ENCODE assay signal across 20 cellular contexts in the genomic region with DNA sequence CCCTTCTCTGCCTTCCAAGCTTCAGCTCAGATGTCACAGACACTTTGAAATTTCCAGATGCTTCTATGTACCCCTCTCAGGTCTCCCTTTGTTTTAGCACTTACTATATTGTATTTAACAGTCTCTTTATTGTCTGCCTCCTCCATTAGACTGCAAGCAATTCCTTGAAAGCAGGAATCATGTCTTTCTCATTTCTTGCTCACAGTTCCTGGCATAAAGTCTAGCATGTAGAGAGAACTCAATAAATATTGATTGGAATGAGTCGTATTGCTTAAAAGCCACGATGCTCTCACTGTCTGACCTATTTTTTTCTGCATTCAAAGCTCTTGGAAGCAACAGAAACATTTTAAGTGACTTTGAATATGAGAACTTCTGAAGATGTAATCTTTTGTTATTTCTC.
DNase-seq lines count a peak whose midpoint lies in the region; ATAC-seq, FAIRE-seq and TF ChIP-seq lines count a peak whose summit lies in the region.
"Had no signal": no experiment of that assay in that cellular context is flagged by ENCODE, and none has a peak within 500 bp of the region (broad histone marks: within the 10 kb centered on the region; RNA-seq: fewer than 3 reads in every experiment).

No MANE protein-coding gene starts in this region.

- H2BK5ac ChIP-seq in mesenchymal stem cell (ENCODE audit: low read depth, low read length, poor library complexity, severe bottlenecking) (no peak overlapping the region), trophoblast cell (ENCODE audit: low read depth, low read length, poor library complexity) (peak overlapping the region; percentile 83)

- H3K18ac ChIP-seq in mesenchymal stem cell (ENCODE audit: low read depth in 1 of 2, low read length in 2 of 2): no peak overlapping the region
- no peak overlapping the region for H3K18ac ChIP-seq in trophoblast cell (ENCODE audit: low read length)

- DNase-seq in CD4-positive, CD25-positive, alpha-beta regulatory T cell: no peak
- DNase-seq in SJCRH30: no peak
- DNase-seq in mesenchymal stem cell: no peak
- no peak for DNase-seq in trophoblast cell
- DNase-seq in stomach: no peak
- DNase-seq in GM19239 (ENCODE audit: insufficient read length, low spot score): no peak
- DNase-seq: BE2C; C1 segment of cervical spinal cord; CD4-positive, alpha-beta memory T cell; DMS153; DMS79; GDM1; GOT3; H7; KBM-7 had no signal

- no peaks in the 10 kb centered on the region for H3K36me3 ChIP-seq in CD4-positive, CD25-positive, alpha-beta regulatory T cell (ENCODE audit: control insufficient read depth, insufficient read depth, low read length)
- H3K36me3 ChIP-seq in SJCRH30: no peaks in the 10 kb centered on the region
- peaks cover 6 to 11% of the 10 kb centered on the region in 2 experiments for H3K36me3 ChIP-seq in mesenchymal stem cell (ENCODE audit: control insufficient read depth in 1 of 2, insufficient read depth in 2 of 2, low read depth in 1 of 2, low read length in 2 of 2)
- H3K36me3 ChIP-seq in trophoblast cell (ENCODE audit: control insufficient read depth in 1 of 2, insufficient read depth in 2 of 2, low read length in 2 of 2): no peaks in the 10 kb centered on the region
- peaks cover 0 to 17% of the 10 kb centered on the region in 2 donors for H3K36me3 ChIP-seq in gastroesophageal sphincter
- peaks cover 0 to 5% (median 0%) of the 10 kb centered on the region in 4 donors for H3K36me3 ChIP-seq in stomach

- TF ChIP-seq POLR2A in gastroesophageal sphincter (IDR thresholded peaks at IDR 0.05) (no peak), stomach (IDR thresholded peaks at IDR 0.05) (no peak)

- no peak for TF ChIP-seq EP300 in gastroesophageal sphincter (IDR thresholded peaks at IDR 0.05)
- TF ChIP-seq EP300 in stomach (IDR thresholded peaks at IDR 0.05): no peak

- no peaks in the 10 kb centered on the region for H3K4me1 ChIP-seq in CD4-positive, CD25-positive, alpha-beta regulatory T cell (ENCODE audit: control insufficient read depth, insufficient read depth, low read length, poor library complexity, severe bottlenecking)
- peaks cover 19% of the 10 kb centered on the region for H3K4me1 ChIP-seq in SJCRH30
- no peaks in the 10 kb centered on the region for H3K4me1 ChIP-seq in mesenchymal stem cell (ENCODE audit: control insufficient read depth, insufficient read depth, low read depth, low read length)
- peaks cover 14 to 18% of the 10 kb centered on the region in 2 experiments for H3K4me1 ChIP-seq in trophoblast cell (ENCODE audit: control insufficient read depth in 1 of 2, insufficient read depth in 2 of 2, low read length in 2 of 2)
- no peaks in the 10 kb centered on the region for H3K4me1 ChIP-seq in gastroesophageal sphincter
- H3K4me1 ChIP-seq in stomach: no peaks in the 10 kb centered on the region
- H3K4me1 ChIP-seq: BE2C had no signal

- H2BK120ac ChIP-seq in mesenchymal stem cell (ENCODE audit: low read depth, low read length): no peak overlapping the region
- H2BK120ac ChIP-seq in trophoblast cell (ENCODE audit: insufficient read depth, low read length, poor library complexity): peak overlapping the region; percentile 92

- peaks cover 4% of the 10 kb centered on the region for H3K79me2 ChIP-seq in trophoblast cell (ENCODE audit: control insufficient read depth, insufficient read depth, low read length, poor library complexity)

- H3K4me3 ChIP-seq in CD4-positive, CD25-positive, alpha-beta regulatory T cell (ENCODE audit: low read depth, low read length): no peak overlapping the region
- no peak overlapping the region for H3K4me3 ChIP-seq in SJCRH30
- no peak overlapping the region for H3K4me3 ChIP-seq in mesenchymal stem cell (ENCODE audit: insufficient read depth in 1 of 2, low read depth in 1 of 2, low read length in 2 of 2)
- no peak overlapping the region for H3K4me3 ChIP-seq in trophoblast cell (ENCODE audit: low read depth, low read length)
- no peak overlapping the region for H3K4me3 ChIP-seq in gastroesophageal sphincter
- no peak overlapping the region for H3K4me3 ChIP-seq in stomach

- H3K4ac ChIP-seq in mesenchymal stem cell (ENCODE audit: low read depth in 1 of 2, low read length in 2 of 2) (no peak overlapping the region), trophoblast cell (ENCODE audit: low read depth, low read length) (no peak overlapping the region)

- no peaks in the 10 kb centered on the region for H3K27me3 ChIP-seq in CD4-positive, CD25-positive, alpha-beta regulatory T cell (ENCODE audit: control insufficient read depth, insufficient read depth, low read length)
- H3K27me3 ChIP-seq in SJCRH30 (no peaks in the 10 kb centered on the region), mesenchymal stem cell (ENCODE audit: control insufficient read depth in 1 of 2, insufficient read depth in 1 of 2, low read length in 2 of 2) (no peaks in the 10 kb centered on the region), trophoblast cell (ENCODE audit: insufficient read depth, low read length) (no peaks in the 10 kb centered on the region), gastroesophageal sphincter (no peaks in the 10 kb centered on the region), stomach (no peaks in the 10 kb centered on the region)
- H3K27me3 ChIP-seq: BE2C had no signal

- H3K23ac ChIP-seq in mesenchymal stem cell (ENCODE audit: low read length in 2 of 2): no peak overlapping the region
- H3K23ac ChIP-seq in trophoblast cell (ENCODE audit: low read length): no peak overlapping the region

- H2BK15ac ChIP-seq in mesenchymal stem cell (ENCODE audit: low read depth, poor library complexity, severe bottlenecking): no peak overlapping the region

- H3K79me1 ChIP-seq in mesenchymal stem cell (replicated peaks; ENCODE audit: low read length, poor library complexity, severe bottlenecking) (no peaks in the 10 kb centered on the region), trophoblast cell (ENCODE audit: low read length) (peaks cover 14% of the 10 kb centered on the region)

- no peak overlapping the region for H3K9ac ChIP-seq in mesenchymal stem cell (ENCODE audit: low read length)
- no peak overlapping the region for H3K9ac ChIP-seq in trophoblast cell (ENCODE audit: low read length)

- H3K4me2 ChIP-seq in mesenchymal stem cell (ENCODE audit: low read length, poor library complexity, severe bottlenecking): no peak overlapping the region
- H3K4me2 ChIP-seq in trophoblast cell (ENCODE audit: low read length): no peak overlapping the region

- H4K8ac ChIP-seq in mesenchymal stem cell (ENCODE audit: low read length) (peak overlapping the region; percentile 54), trophoblast cell (ENCODE audit: low read depth, low read length) (no peak overlapping the region)

- H3K27ac ChIP-seq in CD4-positive, CD25-positive, alpha-beta regulatory T cell (ENCODE audit: insufficient read depth, low read length, poor library complexity, severe bottlenecking): no peak overlapping the region
- H3K27ac ChIP-seq in SJCRH30 (0 out of 2 replicates have a peak overlapping the region, but pooled peaks have one; percentile 10), mesenchymal stem cell (ENCODE audit: low read length, poor library complexity, severe bottlenecking) (no peak overlapping the region), trophoblast cell (ENCODE audit: low read depth, low read length) (peak overlapping the region; percentile 67), gastroesophageal sphincter (no peak overlapping the region), stomach (no peak overlapping the region)

- intact Hi-C loops in stomach (cut with DNase I; ENCODE audit: low total_unique reads): no loop called here

- H2AFZ ChIP-seq in mesenchymal stem cell (ENCODE audit: low read depth, low read length): no peak overlapping the region
- H2AFZ ChIP-seq in trophoblast cell (ENCODE audit: insufficient read depth, low read length, poor library complexity): no peak overlapping the region

- H2BK12ac ChIP-seq in mesenchymal stem cell (ENCODE audit: low read length in 2 of 2) (no peak overlapping the region), trophoblast cell (ENCODE audit: low read length) (peak overlapping the region; percentile 97)

- H4K91ac ChIP-seq in mesenchymal stem cell (ENCODE audit: low read length) (no peak overlapping the region), trophoblast cell (ENCODE audit: low read depth, low read length) (peak overlapping the region; percentile 90)

- ATAC-seq in CD4-positive, CD25-positive, alpha-beta regulatory T cell (ENCODE audit: low read depth in 2 of 2): no peak
- ATAC-seq in gastroesophageal sphincter (no peak), GM19467 (IDR thresholded peaks at IDR 0.05; ENCODE audit: unreplicated experiment) (no peak)
- ATAC-seq: HCT116, HepG2 had no signal

- peaks cover 5% of the 10 kb centered on the region for H3K36me3 Mint-ChIP-seq in CD4-positive, CD25-positive, alpha-beta regulatory T cell
- H3K36me3 Mint-ChIP-seq: IgD-negative memory B cell had no signal

- H3K9me3 ChIP-seq in CD4-positive, CD25-positive, alpha-beta regulatory T cell (ENCODE audit: control insufficient read depth in 2 of 2, low read length in 2 of 2): no peaks in the 10 kb centered on the region
- H3K9me3 ChIP-seq in SJCRH30 (replicated peaks) (peaks cover under 1% of the 10 kb centered on the region; the same call in 1 of the 2 replicates), mesenchymal stem cell (ENCODE audit: control insufficient read depth, low read length) (no peaks in the 10 kb centered on the region), trophoblast cell (ENCODE audit: insufficient read depth, low read depth, low read length) (no peaks in the 10 kb centered on the region), gastroesophageal sphincter (peaks cover 0 to 1% (median 0%) of the 10 kb centered on the region in 3 donors), stomach (peaks cover 0 to 3% (median under 1%) of the 10 kb centered on the region in 4 donors)
- H3K9me3 ChIP-seq: BE2C had no signal

- peaks cover 0 to 7% (median 2%) of the 10 kb centered on the region in 7 donors for H3K9me3 Mint-ChIP-seq in CD4-positive, CD25-positive, alpha-beta regulatory T cell

- H2AK5ac ChIP-seq in mesenchymal stem cell (ENCODE audit: low read length, severe bottlenecking) (no peak overlapping the region), trophoblast cell (ENCODE audit: low read length) (no peak overlapping the region)

- H3K14ac ChIP-seq in mesenchymal stem cell (ENCODE audit: low read length in 2 of 2) (peak overlapping the region in 1 of 2 experiments; percentile 61), trophoblast cell (ENCODE audit: low read length) (no peak overlapping the region)

- no peak overlapping the region for H4K12ac ChIP-seq in trophoblast cell (ENCODE audit: low read depth, low read length)

- H3K27me3 Mint-ChIP-seq in CD4-positive, CD25-positive, alpha-beta regulatory T cell: no peaks in the 10 kb centered on the region
- H3K27me3 Mint-ChIP-seq: CD4-positive, alpha-beta memory T cell; IgD-negative memory B cell had no signal

- TF ChIP-seq CTCF in gastroesophageal sphincter (IDR thresholded peaks at IDR 0.05) (no peak), stomach (IDR thresholded peaks at IDR 0.05) (no peak)

- H3K4me1 Mint-ChIP-seq in CD4-positive, CD25-positive, alpha-beta regulatory T cell: no peaks in the 10 kb centered on the region
- H3K4me1 Mint-ChIP-seq: CD4-positive, alpha-beta memory T cell; IgD-negative memory B cell had no signal

- peak overlapping the region in 2 of 3 donors; percentile 4 to 7 for H3K27ac Mint-ChIP-seq in CD4-positive, CD25-positive, alpha-beta regulatory T cell
- H3K27ac Mint-ChIP-seq: IgD-negative memory B cell had no signal

- no CpG with 5 or more reads among the region's 2 CpGs for WGBS in mesenchymal stem cell
- no CpG with 5 or more reads among the region's 2 CpGs for WGBS in trophoblast cell (ENCODE audit: extremely low coverage, insufficient coverage, insufficient read length)
- WGBS in gastroesophageal sphincter (ENCODE audit: low coverage in 1 of 2), 2 donors: 65 to 95% methylated on average over 2 of the region's 2 CpGs
- 76 to 83% (median 81%) methylated on average over 2 of the region's 2 CpGs for WGBS in stomach, 5 donors

- H3K4me3 Mint-ChIP-seq in CD4-positive, CD25-positive, alpha-beta regulatory T cell: no peak overlapping the region
- H3K4me3 Mint-ChIP-seq: CD4-positive, alpha-beta memory T cell; IgD-negative memory B cell had no signal

- FAIRE-seq in GM19239 (lab: Jason Lieb, UNC): no peak
- FAIRE-seq: HepG2 had no signal

Comparison
In these comparisons a context has a peak if more than half of its experiments do, and no peak if none do; other contexts are left out.
1. H3K27ac ChIP-seq: peak in SJCRH30 (single experiment) and trophoblast cell (single experiment); none in CD4-positive, CD25-positive, alpha-beta regulatory T cell (single experiment), mesenchymal stem cell (single experiment), gastroesophageal sphincter (0 of 4) and stomach (0 of 5).